ENCODE assay signal across 8 cellular contexts in genomic region chr9:136791466-136792276, GRCh38. TPM values are rescaled to one million over a fixed set of nuclear protein-coding genes. Genes with fewer than 3 reads are reported as not detected.
A peak's percentile ranks its signal among the peaks of the same experiment; 100 is the strongest.
DNase-seq lines count a peak whose midpoint lies in the region; ATAC-seq, FAIRE-seq and TF ChIP-seq lines count a peak whose summit lies in the region.

No MANE protein-coding gene starts in this region.

- DNase-seq in GF-D8 (lab: John Stamatoyannopoulos, UW), result peak; percentile 17
- peak; percentile 72 for DNase-seq in OCI-LY7 (ENCODE audit: low spot score)
- DNase-seq in fibroblast of villous mesenchyme (ENCODE audit: low read depth), result peak; percentile 57
- peak; percentile 78 for DNase-seq in ureter (ENCODE audit: low spot score)
- no peak for DNase-seq in HTR-8/SVneo (ENCODE audit: insufficient read length, low spot score)

- peaks cover 34% of the 10 kb centered on the region for H3K4me1 ChIP-seq in OCI-LY7 (ENCODE audit: insufficient read depth, low read length, poor library complexity, severe bottlenecking)
- H3K4me1 ChIP-seq in parathyroid adenoma, result peaks cover 7% of the 10 kb centered on the region

- peak overlapping the region; percentile 48 for H3K27ac Mint-ChIP-seq in activated T-helper 17 cell treated with anti-CD3 and anti-CD28 coated beads, Interleukin-2, amount 50 U/mL, for 72 hours

- CTCF ChIA-PET in OCI-LY7 (lab: Charles Lee; ENCODE audit: unreplicated experiment), result no interaction called here

- no TSS peak for BruUV-seq in OCI-LY7 (replicated peaks; lab: Mats Ljungman, UMichigan)

- POLR2A ChIA-PET in OCI-LY7 (lab: Charles Lee), result interaction anchor here (0.6 kb wide), 1 partner anchor 56 kb away, joined by 4 read pairs; no protein-coding TSS in a partner anchor

- TF ChIP-seq CTCF in OCI-LY7 (conservative IDR thresholded peaks at IDR 0.05; ENCODE audit: low read length), result peak; percentile 100
- peak; percentile 95 for TF ChIP-seq CTCF in fibroblast of villous mesenchyme (IDR thresholded peaks at IDR 0.05; ENCODE audit: insufficient read depth, low read depth, low read length)
- peak; percentile 86 for TF ChIP-seq CTCF in parathyroid adenoma (IDR thresholded peaks at IDR 0.05)

- no peaks in the 10 kb centered on the region for H3K27me3 Mint-ChIP-seq in activated T-helper 17 cell treated with anti-CD3 and anti-CD28 coated beads, Interleukin-2, amount 50 U/mL, for 72 hours

- peak overlapping the region; percentile 71 for H3K4me2 ChIP-seq in OCI-LY7 (ENCODE audit: low read length)
- peak overlapping the region; percentile 99 for H3K4me2 ChIP-seq in parathyroid adenoma (ENCODE audit: low read length)

- H3K9ac ChIP-seq in parathyroid adenoma, result peak overlapping the region; percentile 37

- FAIRE-seq in HTR-8/SVneo (lab: Jason Lieb, UNC), result no peak

- H3K27ac ChIP-seq in OCI-LY7 (ENCODE audit: low read depth, low read length, poor library complexity, severe bottlenecking), result peak overlapping the region; percentile 70
- peak overlapping the region; percentile 95 for H3K27ac ChIP-seq in parathyroid adenoma

- H3K4me3 ChIP-seq in OCI-LY7 (ENCODE audit: low read depth, low read length, poor library complexity, severe bottlenecking), result peak overlapping the region; percentile 72
- H3K4me3 ChIP-seq in fibroblast of villous mesenchyme (ENCODE audit: low read depth, low read length), result peak overlapping the region; percentile 96
- peak overlapping the region; percentile 97 for H3K4me3 ChIP-seq in parathyroid adenoma (ENCODE audit: low read depth, low read length)

- H3K9me3 ChIP-seq in OCI-LY7 (ENCODE audit: low read length) (no peaks in the 10 kb centered on the region), parathyroid adenoma (ENCODE audit: control insufficient read depth, low read length) (no peaks in the 10 kb centered on the region)

- intact Hi-C loops in OCI-LY7 (cut with micrococcal nuclease; ENCODE audit: unreplicated experiment), result loop anchor here (2.0 kb wide), 2 partner anchors 15 to 237 kb away; partner anchors contain the start of genes ABCA2 and RABL6

- no peaks in the 10 kb centered on the region for H3K27me3 ChIP-seq in parathyroid adenoma (ENCODE audit: control insufficient read depth, insufficient read depth, low read length)

- peak; percentile 20 for ATAC-seq in HG03066 (IDR thresholded peaks at IDR 0.05; ENCODE audit: low read depth, unreplicated experiment)
- peak; percentile 9 for ATAC-seq in activated T-helper 17 cell treated with anti-CD3 and anti-CD28 coated beads, Interleukin-2, amount 50 U/mL, for 72 hours (replicated peaks)

- H3K9me2 ChIP-seq in OCI-LY7 (ENCODE audit: insufficient read depth, low read length), result no peaks in the 10 kb centered on the region

- H3K9me3 Mint-ChIP-seq in activated T-helper 17 cell treated with anti-CD3 and anti-CD28 coated beads, Interleukin-2, amount 50 U/mL, for 72 hours, result no peaks in the 10 kb centered on the region

- H3K4me3 Mint-ChIP-seq in activated T-helper 17 cell treated with anti-CD3 and anti-CD28 coated beads, Interleukin-2, amount 50 U/mL, for 72 hours, result peak overlapping the region; percentile 75

- no peaks in the 10 kb centered on the region for H4K20me1 ChIP-seq in OCI-LY7 (ENCODE audit: insufficient read depth, low read length)

- H2AFZ ChIP-seq in OCI-LY7 (ENCODE audit: low read length), result peak overlapping the region; percentile 35; the same call in 1 of the 2 replicates
- H2AFZ ChIP-seq in parathyroid adenoma, result peak overlapping the region; percentile 83

- H3K36me3 Mint-ChIP-seq in activated T-helper 17 cell treated with anti-CD3 and anti-CD28 coated beads, Interleukin-2, amount 50 U/mL, for 72 hours (ENCODE audit: low read depth), result peaks cover 5% of the 10 kb centered on the region

- H3K79me2 ChIP-seq in OCI-LY7 (ENCODE audit: insufficient read depth, low read depth, low read length) (no peaks in the 10 kb centered on the region), parathyroid adenoma (no peaks in the 10 kb centered on the region)

- peaks cover 13% of the 10 kb centered on the region for H3K4me1 Mint-ChIP-seq in activated T-helper 17 cell treated with anti-CD3 and anti-CD28 coated beads, Interleukin-2, amount 50 U/mL, for 72 hours

- H3K36me3 ChIP-seq in OCI-LY7 (ENCODE audit: insufficient read depth, low read length), result no peaks in the 10 kb centered on the region
- no peaks in the 10 kb centered on the region for H3K36me3 ChIP-seq in parathyroid adenoma (ENCODE audit: control insufficient read depth, insufficient read depth, low read length)

RNA-seq across cellular contexts. Expression of gene TMEM141, which starts 0.5 kb away (rescaled TPM):
- total RNA-seq in OCI-LY7 (2014; rRNA removed; shearing (Covaris generic)), result 61.9 and 70.2 TPM in 2 replicates
- total RNA-seq in OCI-LY7 (2022) (41.5 and 43.2 TPM in 2 replicates), fibroblast of villous mesenchyme (33.5 and 39.7 TPM in 2 replicates), ureter (80.8 TPM)
- 10 to 100 TPM; 30.1 to 30.7 TPM for total RNA-seq in activated T-helper 17 cell treated with anti-CD3 and anti-CD28 coated beads, Interleukin-2, amount 50 U/mL, for 72 hours

RNA-seq across cellular contexts. Expression of gene CCDC183, which starts 4.5 kb away (rescaled TPM):
- total RNA-seq in OCI-LY7 (2014; rRNA removed; shearing (Covaris generic)), result 1.3 and 2.2 TPM in 2 replicates
- 0.44 and 0.88 TPM in 2 replicates for total RNA-seq in OCI-LY7 (2022)
- total RNA-seq in activated T-helper 17 cell treated with anti-CD3 and anti-CD28 coated beads, Interleukin-2, amount 50 U/mL, for 72 hours, result 1 to 10 TPM in 1 of 2 donors, under 1 TPM in 1; 0.41 to 2.1 TPM
- 0.32 and 0.43 TPM in 2 replicates for total RNA-seq in fibroblast of villous mesenchyme
- total RNA-seq in ureter, result 0.18 TPM

RNA-seq across cellular contexts. Expression of gene RABL6, which starts 16.1 kb away (rescaled TPM):
- 97.0 and 113 TPM in 2 replicates for total RNA-seq in OCI-LY7 (2014; rRNA removed; shearing (Covaris generic))
- 126 and 133 TPM in 2 replicates for total RNA-seq in OCI-LY7 (2022)
- total RNA-seq in activated T-helper 17 cell treated with anti-CD3 and anti-CD28 coated beads, Interleukin-2, amount 50 U/mL, for 72 hours, result 100 to 1,000 TPM in 1 of 2 donors, 10 to 100 TPM in 1; 51.5 to 108 TPM
- total RNA-seq in fibroblast of villous mesenchyme, result 69.6 and 72.1 TPM in 2 replicates
- 60.2 TPM for total RNA-seq in ureter

RNA-seq across cellular contexts. Expression of gene LCN15, which starts 27.4 kb away (rescaled TPM):
- total RNA-seq in OCI-LY7 (2014; rRNA removed; shearing (Covaris generic)), result not detected in 2 replicates
- total RNA-seq in OCI-LY7 (2022) (not detected in 2 replicates), fibroblast of villous mesenchyme (not detected in 2 replicates), ureter (not detected)
- total RNA-seq in activated T-helper 17 cell treated with anti-CD3 and anti-CD28 coated beads, Interleukin-2, amount 50 U/mL, for 72 hours, result not detected

RNA-seq across cellular contexts. Expression of gene LCN8, which starts 33.6 kb away (rescaled TPM):
- total RNA-seq in OCI-LY7 (2014; rRNA removed; shearing (Covaris generic)), result not detected in 2 replicates
- total RNA-seq in OCI-LY7 (2022) (not detected in 2 replicates), fibroblast of villous mesenchyme (not detected in 2 replicates), ureter (not detected)
- not detected for total RNA-seq in activated T-helper 17 cell treated with anti-CD3 and anti-CD28 coated beads, Interleukin-2, amount 50 U/mL, for 72 hours
